ENCODE assay signal across 17 cellular contexts in the genomic region with DNA sequence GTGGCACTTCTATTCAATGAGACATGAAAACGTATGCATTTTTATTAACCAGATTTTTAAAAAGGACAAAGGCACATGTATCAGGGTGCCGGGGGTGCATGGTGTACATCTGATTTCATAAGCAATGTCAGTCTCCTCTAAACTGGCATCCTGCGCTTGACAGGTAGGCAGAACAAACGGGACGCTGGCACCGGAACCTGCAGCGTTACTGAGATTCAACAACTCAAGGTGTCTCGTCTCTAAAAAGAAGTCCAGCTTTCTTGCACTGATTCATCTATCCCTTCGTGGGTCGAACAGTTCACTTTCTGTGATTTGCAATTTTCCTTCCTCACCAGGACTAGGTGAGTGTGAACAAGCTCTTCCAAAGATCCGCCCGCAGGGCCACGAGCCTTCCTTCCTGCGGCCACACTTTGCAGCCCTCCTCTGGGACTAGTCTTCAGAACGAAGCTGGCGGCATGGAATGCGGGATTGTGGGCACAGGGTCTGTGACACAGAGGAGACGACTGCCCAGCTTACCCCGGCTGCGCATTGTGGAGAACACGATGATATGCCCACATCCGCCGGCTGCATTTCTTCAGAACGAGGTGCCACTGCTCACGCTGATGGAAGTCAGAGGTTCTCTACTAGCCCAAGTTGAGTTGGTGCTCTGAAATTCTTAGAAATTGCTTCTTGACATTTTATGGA. TPM values are rescaled to one million over a fixed set of nuclear protein-coding genes. Genes with fewer than 3 reads are reported as not detected.
"Had no signal": no experiment of that assay in that cellular context is flagged by ENCODE, and none has a peak within 500 bp of the region (broad histone marks: within the 10 kb centered on the region; RNA-seq: fewer than 3 reads in every experiment).

No MANE protein-coding gene starts in this region.

- H3K9me3 ChIP-seq: adrenal gland, lower lobe of right lung, upper lobe of right lung had no signal

- H3K4me1 ChIP-seq: adrenal gland, lower lobe of right lung, upper lobe of right lung had no signal

- ATAC-seq: activated T-cell treated with anti-CD3 and anti-CD28 coated beads, Interleukin-2, amount 50 U/mL, for 72 hours; natural killer cell; upper lobe of right lung had no signal

- H3K27ac Mint-ChIP-seq: activated naive CD4-positive, alpha-beta T cell treated with anti-CD3 and anti-CD28 coated beads, Interleukin-2, amount 50 U/mL, for 24 hours; activated T-cell treated with anti-CD3 and anti-CD28 coated beads, Interleukin-2, amount 50 U/mL, for 72 hours; natural killer cell had no signal

- DNase-seq: activated CD4-positive, CD25-positive, alpha-beta regulatory T cell treated with anti-CD3 and anti-CD28 coated beads, Interleukin-2, amount 50 U/mL, for 72 hours; activated gamma-delta T cell; activated T-cell treated with anti-CD3 and anti-CD28 coated beads, Interleukin-2, amount 50 U/mL, for 72 hours; adrenal gland; hippocampal formation; lower lobe of right lung; natural killer cell; stimulated activated CD8-positive, alpha-beta memory T cell treated with anti-CD3 and anti-CD28 coated beads, Interleukin-4, amount 100 ng/mL, for 48 hours; stimulated activated naive CD4-positive, alpha-beta T cell; T-helper 2 cell; upper lobe of right lung had no signal

- H3K27ac ChIP-seq: adrenal gland, epithelial cell of prostate, lower lobe of right lung, upper lobe of right lung, VCaP had no signal

- H3K4me3 Mint-ChIP-seq: activated naive CD4-positive, alpha-beta T cell treated with anti-CD3 and anti-CD28 coated beads, Interleukin-2, amount 50 U/mL, for 24 hours; activated T-cell treated with anti-CD3 and anti-CD28 coated beads, Interleukin-2, amount 50 U/mL, for 72 hours; natural killer cell had no signal

- H3K36me3 ChIP-seq: adrenal gland, lower lobe of right lung, upper lobe of right lung had no signal

- H3K4me1 Mint-ChIP-seq: activated naive CD4-positive, alpha-beta T cell treated with anti-CD3 and anti-CD28 coated beads, Interleukin-2, amount 50 U/mL, for 24 hours; natural killer cell had no signal

- H3K4me3 ChIP-seq: adrenal gland, lower lobe of right lung, upper lobe of right lung had no signal

- H3K36me3 Mint-ChIP-seq: activated naive CD4-positive, alpha-beta T cell treated with anti-CD3 and anti-CD28 coated beads, Interleukin-2, amount 50 U/mL, for 24 hours; natural killer cell had no signal

RNA-seq across cellular contexts. Expression of a gene that starts 7.2 kb away (rescaled TPM):
- total RNA-seq: activated T-cell treated with anti-CD3 and anti-CD28 coated beads, Interleukin-2, amount 50 U/mL, for 72 hours; adrenal gland; dermis microvascular lymphatic vessel endothelial cell; left colon; natural killer cell; renal cortical epithelial cell had no signal
